1 cellular context compared by ENCODE assay signal in the genomic region with DNA sequence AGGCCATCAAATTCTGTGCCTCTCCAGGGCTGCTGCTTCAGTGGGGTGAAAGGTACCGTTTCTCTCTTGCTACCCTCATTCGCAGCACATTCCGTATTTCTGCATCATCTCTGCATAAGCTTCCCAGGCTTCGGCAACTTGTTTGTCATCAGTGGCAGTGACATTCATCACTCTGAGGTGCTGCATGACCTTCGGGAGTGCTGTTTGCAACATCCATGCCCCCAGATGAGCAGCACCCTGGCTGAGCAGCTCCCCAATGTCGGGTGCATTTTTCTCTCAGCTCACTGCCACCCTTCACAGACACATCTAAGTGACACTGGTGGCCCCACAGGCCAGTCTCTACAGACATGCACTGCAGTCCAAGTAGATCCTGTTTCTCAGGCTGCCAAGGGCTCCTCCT.
A peak's percentile ranks its signal among the peaks of the same experiment; 100 is the strongest.
TF ChIP-seq lines count a peak whose summit lies in the region.

No MANE protein-coding gene starts in this region.

TF ChIP-seq in HepG2, 621 proteins besides CTCF, POLR2A, EP300 and RAD21:
- no peak for TF ChIP-seq ZBTB42 (CRISPR knock-in tag; IDR thresholded peaks at IDR 0.05)
- TF ChIP-seq, protein P1, sequence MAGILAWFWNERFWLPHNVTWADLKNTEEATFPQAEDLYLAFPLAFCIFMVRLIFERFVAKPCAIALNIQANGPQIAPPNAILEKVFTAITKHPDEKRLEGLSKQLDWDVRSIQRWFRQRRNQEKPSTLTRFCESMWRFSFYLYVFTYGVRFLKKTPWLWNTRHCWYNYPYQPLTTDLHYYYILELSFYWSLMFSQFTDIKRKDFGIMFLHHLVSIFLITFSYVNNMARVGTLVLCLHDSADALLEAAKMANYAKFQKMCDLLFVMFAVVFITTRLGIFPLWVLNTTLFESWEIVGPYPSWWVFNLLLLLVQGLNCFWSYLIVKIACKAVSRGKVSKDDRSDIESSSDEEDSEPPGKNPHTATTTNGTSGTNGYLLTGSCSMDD (CRISPR knock-in tag; IDR thresholded peaks at IDR 0.05): no peak
- 0 out of 2 replicates have a peak, but pooled peaks have one; percentile 31 for TF ChIP-seq ZBTB38 (CRISPR knock-in tag; IDR thresholded peaks at IDR 0.05)
- TF ChIP-seq MBNL3 (CRISPR knock-in tag; conservative IDR thresholded peaks at IDR 0.05): no peak
- no peak for TF ChIP-seq ISX (CRISPR knock-in tag; conservative IDR thresholded peaks at IDR 0.05)
